ENCODE assay signal across 9 cellular contexts in genomic region chr22:29071261-29072045, GRCh38. TPM values are rescaled to one million over a fixed set of nuclear protein-coding genes. Genes with fewer than 3 reads are reported as not detected.
DNase-seq lines count a peak whose midpoint lies in the region; ATAC-seq lines count a peak whose summit lies in the region.
"Had no signal": no experiment of that assay in that cellular context is flagged by ENCODE, and none has a peak within 500 bp of the region (broad histone marks: within the 10 kb centered on the region; RNA-seq: fewer than 3 reads in every experiment).

No MANE protein-coding gene starts in this region.

- peak overlapping the region; percentile 20 for H3K4me3 ChIP-seq in iPS-11a (ENCODE audit: low read depth, low read length)

- H3K27ac Mint-ChIP-seq in activated naive CD8-positive, alpha-beta T cell treated with anti-CD3 and anti-CD28 coated beads for 36 hours, result no peak overlapping the region

- H3K9me3 Mint-ChIP-seq in activated naive CD8-positive, alpha-beta T cell treated with anti-CD3 and anti-CD28 coated beads for 36 hours, result no peaks in the 10 kb centered on the region

- no peaks in the 10 kb centered on the region for H3K36me3 Mint-ChIP-seq in activated naive CD8-positive, alpha-beta T cell treated with anti-CD3 and anti-CD28 coated beads for 36 hours

- peak overlapping the region; percentile 71 for H3K4me3 Mint-ChIP-seq in activated naive CD8-positive, alpha-beta T cell treated with anti-CD3 and anti-CD28 coated beads for 36 hours

- peaks cover 23% of the 10 kb centered on the region for H3K4me1 Mint-ChIP-seq in activated naive CD8-positive, alpha-beta T cell treated with anti-CD3 and anti-CD28 coated beads for 36 hours

- ATAC-seq in HG03520 (IDR thresholded peaks at IDR 0.05; ENCODE audit: unreplicated experiment) (no peak), HG03432 (IDR thresholded peaks at IDR 0.05; ENCODE audit: unreplicated experiment) (no peak)

- DNase-seq in DMS53 (lab: John Stamatoyannopoulos, UW) (peak; percentile 72), NCI-H1436 treated with DMSO at 0.1 percent for 48 hours (lab: John Stamatoyannopoulos, UW) (peak; percentile 15), DMS79 treated with DMSO at 0.1 percent for 48 hours (lab: John Stamatoyannopoulos, UW) (no peak)
- peak; percentile 59 for DNase-seq in activated naive CD8-positive, alpha-beta T cell treated with anti-CD3 and anti-CD28 coated beads for 36 hours
- peak; percentile 42 for DNase-seq in stimulated activated CD4-positive, alpha-beta T cell treated with anti-CD3 and anti-CD28 coated beads, Interleukin-12 subunit alpha, Interleukin-12 subunit beta, amount 100 ng/mL, for 4 hours

- H3K27me3 Mint-ChIP-seq in activated naive CD8-positive, alpha-beta T cell treated with anti-CD3 and anti-CD28 coated beads for 36 hours, result peaks cover 72% of the 10 kb centered on the region

RNA-seq across cellular contexts. Expression of gene KREMEN1, which starts 1.4 kb away (rescaled TPM):
- under 1 TPM; 0.28 to 0.29 TPM for total RNA-seq in activated naive CD8-positive, alpha-beta T cell treated with anti-CD3 and anti-CD28 coated beads for 36 hours

RNA-seq across cellular contexts. Expression of gene C22orf31, which starts 9.8 kb away (rescaled TPM):
- total RNA-seq in activated naive CD8-positive, alpha-beta T cell treated with anti-CD3 and anti-CD28 coated beads for 36 hours, result not detected
- total RNA-seq: HT1080 had no signal
